1 cellular context compared by ENCODE assay signal in the genomic region with DNA sequence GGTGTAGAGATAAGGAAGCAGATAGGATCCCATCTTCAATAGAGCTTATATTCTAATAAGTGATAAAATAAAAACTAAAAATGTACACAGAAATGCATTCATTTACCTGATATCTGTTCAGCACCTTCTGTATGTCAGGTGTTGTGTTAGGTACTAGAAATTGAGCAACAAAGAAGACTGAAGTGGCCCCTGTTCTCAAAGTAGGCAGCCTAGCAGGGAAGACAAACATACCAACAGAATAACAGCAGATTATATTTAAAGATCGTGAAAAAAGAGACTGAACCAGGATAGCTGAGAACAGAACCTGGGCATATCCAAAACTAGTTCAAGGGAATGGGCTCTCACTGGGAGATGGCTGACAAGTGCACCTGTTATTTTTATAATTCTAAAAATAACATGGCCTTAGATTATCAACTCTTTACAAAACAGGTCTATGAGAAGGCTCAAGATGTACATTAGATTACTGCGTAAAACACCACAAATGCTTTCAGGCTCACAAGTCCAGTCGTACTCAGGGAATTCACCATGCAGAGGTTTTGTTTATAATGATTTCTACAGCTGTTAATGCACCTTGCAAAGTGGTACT.
TF ChIP-seq lines count a peak whose summit lies in the region.

No MANE protein-coding gene starts in this region.

TF ChIP-seq in HCT116, 20 proteins besides CTCF, POLR2A, EP300 and RAD21 (continued from another document):
- TF ChIP-seq FOSL1 (IDR thresholded peaks at IDR 0.05; ENCODE audit: low read depth) (no peak), SP1 (IDR thresholded peaks at IDR 0.05; ENCODE audit: low read depth) (no peak), EZH2phosphoT487 (IDR thresholded peaks at IDR 0.05; ENCODE audit: borderline replicate concordance) (no peak), ZFX (IDR thresholded peaks at IDR 0.05) (no peak), ELF1 (IDR thresholded peaks at IDR 0.05; ENCODE audit: borderline replicate concordance, low read depth) (no peak), EZH2 (IDR thresholded peaks at IDR 0.05) (no peak), CBX3 (IDR thresholded peaks at IDR 0.05; ENCODE audit: low read depth) (no peak)
- TF ChIP-seq, protein P1, sequence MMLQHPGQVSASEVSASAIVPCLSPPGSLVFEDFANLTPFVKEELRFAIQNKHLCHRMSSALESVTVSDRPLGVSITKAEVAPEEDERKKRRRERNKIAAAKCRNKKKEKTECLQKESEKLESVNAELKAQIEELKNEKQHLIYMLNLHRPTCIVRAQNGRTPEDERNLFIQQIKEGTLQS (IDR thresholded peaks at IDR 0.05) = no peak
